In the genomic region with DNA sequence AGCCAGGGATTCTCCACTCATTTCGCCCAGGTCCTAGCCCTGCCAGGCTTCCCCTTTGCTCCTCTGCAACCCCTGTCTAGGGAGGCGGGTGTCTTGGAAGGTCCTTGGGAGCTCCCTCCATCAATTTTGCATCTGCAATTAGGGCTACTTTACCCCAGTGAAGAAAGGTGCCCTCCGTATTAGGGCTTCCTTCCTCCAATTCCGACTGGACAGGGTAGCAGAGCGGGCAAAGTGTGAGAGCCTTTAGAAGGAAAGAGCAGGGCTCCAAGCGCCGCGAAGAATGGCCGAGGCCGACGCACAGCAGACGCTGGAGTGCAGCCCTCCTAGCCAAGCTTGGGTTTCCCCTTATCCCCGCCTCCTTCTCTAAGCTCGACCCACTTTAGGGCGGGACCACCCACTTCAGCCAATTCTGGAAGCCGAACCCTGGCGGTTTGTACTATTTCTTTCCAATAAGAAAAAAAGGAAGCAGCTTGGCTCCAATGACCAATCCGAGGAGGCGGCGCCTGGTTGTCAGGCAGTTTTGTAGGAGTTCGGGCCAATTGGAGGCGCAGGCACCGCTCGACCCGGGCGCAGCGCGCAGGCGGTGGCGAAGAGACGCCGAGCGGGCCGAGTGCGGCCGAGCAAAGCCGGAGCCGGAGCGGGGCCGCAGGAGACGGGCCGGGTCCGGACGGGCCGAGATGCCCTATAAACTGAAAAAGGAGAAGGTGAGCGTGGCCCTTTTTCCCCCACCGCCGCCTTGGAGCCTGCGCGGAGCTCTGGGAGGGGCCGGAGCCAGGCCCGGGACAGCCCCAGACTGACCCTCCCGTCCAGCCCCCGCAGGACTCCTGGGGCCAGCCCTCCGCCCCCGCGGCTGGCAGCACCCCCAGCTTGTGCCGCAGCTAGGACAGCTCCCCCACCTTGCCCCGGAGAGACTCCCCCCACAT, we compare ENCODE assay signal across 1 cellular context.
TF ChIP-seq lines count a peak whose summit lies in the region.

A gene (plus strand): TSS at position 570 of the 923 bp plus-strand sequence. CDS start 108 bp downstream, at position 678.

TF ChIP-seq in K562, 482 proteins besides CTCF, POLR2A, EP300 and RAD21 (continued from another document and continues in another):
- TF ChIP-seq BACH1 (tag; IDR thresholded peaks at IDR 0.05) (no peak), TAF15 (IDR thresholded peaks at IDR 0.05; ENCODE audit: low read depth, low read length) (no peak), RFX1 (IDR thresholded peaks at IDR 0.05) (no peak), PHB (CRISPR knock-in tag; IDR thresholded peaks at IDR 0.05) (no peak), KAT7 (CRISPR knock-in tag; IDR thresholded peaks at IDR 0.05; ENCODE audit: borderline replicate concordance) (no peak), ATF7 (IDR thresholded peaks at IDR 0.05) (0 out of 2 replicates have a peak, but pooled peaks have one; percentile 67), ATF1 (CRISPR knock-in tag; IDR thresholded peaks at IDR 0.05) (no peak), ATF1 (tag; IDR thresholded peaks at IDR 0.05) (peak; percentile 79), ZFP30 (CRISPR knock-in tag; IDR thresholded peaks at IDR 0.05; ENCODE audit: borderline replicate concordance) (no peak), HDAC8 (tag; IDR thresholded peaks at IDR 0.05) (no peak), NONO (IDR thresholded peaks at IDR 0.05; ENCODE audit: low read depth in 2 of 2, low read length in 1 of 2) (no peak), ZNF197 (CRISPR knock-in tag; IDR thresholded peaks at IDR 0.05; ENCODE audit: low read depth) (no peak), KLF6 (CRISPR knock-in tag; IDR thresholded peaks at IDR 0.05; ENCODE audit: borderline replicate concordance) (no peak), TAF1 (IDR thresholded peaks at IDR 0.05; ENCODE audit: control insufficient read depth, extremely low read depth, insufficient read depth, low read length, severe bottlenecking) (peak; percentile 50), EZH2 (IDR thresholded peaks at IDR 0.05; ENCODE audit: borderline replicate concordance, low read depth, low read length) (no peak), EGR1 (conservative IDR thresholded peaks at IDR 0.05) (peak; percentile 93), SMAD3 (CRISPR knock-in tag; conservative IDR thresholded peaks at IDR 0.05) (no peak), ZZZ3 (IDR thresholded peaks at IDR 0.05) (no peak), SMAD2 (IDR thresholded peaks at IDR 0.05; ENCODE audit: low read depth, low read length) (no peak), POLR2G (IDR thresholded peaks at IDR 0.05; ENCODE audit: low read depth, low read length) (peak; percentile 88), SAFB2 (IDR thresholded peaks at IDR 0.05; ENCODE audit: borderline replicate concordance, low read depth, low read length, severe bottlenecking) (no peak), LCOR (CRISPR knock-in tag; IDR thresholded peaks at IDR 0.05) (peak; percentile 66; the same call in 1 of the 2 replicates), CBFB (CRISPR knock-in tag; IDR thresholded peaks at IDR 0.05) (no peak), ARID1B (IDR thresholded peaks at IDR 0.05) (no peak), CTBP1 (IDR thresholded peaks at IDR 0.05; ENCODE audit: borderline replicate concordance) (peak; percentile 58; the same call in 1 of the 2 replicates), SRSF3 (IDR thresholded peaks at IDR 0.05; ENCODE audit: insufficient read depth, low read length) (no peak), ZNF79 (CRISPR knock-in tag; IDR thresholded peaks at IDR 0.05; ENCODE audit: low read depth) (no peak), ARID2 (IDR thresholded peaks at IDR 0.05) (no peak)
- TF ChIP-seq, protein P1, sequence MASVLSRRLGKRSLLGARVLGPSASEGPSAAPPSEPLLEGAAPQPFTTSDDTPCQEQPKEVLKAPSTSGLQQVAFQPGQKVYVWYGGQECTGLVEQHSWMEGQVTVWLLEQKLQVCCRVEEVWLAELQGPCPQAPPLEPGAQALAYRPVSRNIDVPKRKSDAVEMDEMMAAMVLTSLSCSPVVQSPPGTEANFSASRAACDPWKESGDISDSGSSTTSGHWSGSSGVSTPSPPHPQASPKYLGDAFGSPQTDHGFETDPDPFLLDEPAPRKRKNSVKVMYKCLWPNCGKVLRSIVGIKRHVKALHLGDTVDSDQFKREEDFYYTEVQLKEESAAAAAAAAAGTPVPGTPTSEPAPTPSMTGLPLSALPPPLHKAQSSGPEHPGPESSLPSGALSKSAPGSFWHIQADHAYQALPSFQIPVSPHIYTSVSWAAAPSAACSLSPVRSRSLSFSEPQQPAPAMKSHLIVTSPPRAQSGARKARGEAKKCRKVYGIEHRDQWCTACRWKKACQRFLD (CRISPR knock-in tag; IDR thresholded peaks at IDR 0.05), result 0 out of 2 replicates have a peak, but pooled peaks have one; percentile 32
- TF ChIP-seq, protein P2, sequence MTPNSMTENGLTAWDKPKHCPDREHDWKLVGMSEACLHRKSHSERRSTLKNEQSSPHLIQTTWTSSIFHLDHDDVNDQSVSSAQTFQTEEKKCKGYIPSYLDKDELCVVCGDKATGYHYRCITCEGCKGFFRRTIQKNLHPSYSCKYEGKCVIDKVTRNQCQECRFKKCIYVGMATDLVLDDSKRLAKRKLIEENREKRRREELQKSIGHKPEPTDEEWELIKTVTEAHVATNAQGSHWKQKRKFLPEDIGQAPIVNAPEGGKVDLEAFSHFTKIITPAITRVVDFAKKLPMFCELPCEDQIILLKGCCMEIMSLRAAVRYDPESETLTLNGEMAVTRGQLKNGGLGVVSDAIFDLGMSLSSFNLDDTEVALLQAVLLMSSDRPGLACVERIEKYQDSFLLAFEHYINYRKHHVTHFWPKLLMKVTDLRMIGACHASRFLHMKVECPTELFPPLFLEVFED (CRISPR knock-in tag; conservative IDR thresholded peaks at IDR 0.05), result no peak
- TF ChIP-seq, protein P3, sequence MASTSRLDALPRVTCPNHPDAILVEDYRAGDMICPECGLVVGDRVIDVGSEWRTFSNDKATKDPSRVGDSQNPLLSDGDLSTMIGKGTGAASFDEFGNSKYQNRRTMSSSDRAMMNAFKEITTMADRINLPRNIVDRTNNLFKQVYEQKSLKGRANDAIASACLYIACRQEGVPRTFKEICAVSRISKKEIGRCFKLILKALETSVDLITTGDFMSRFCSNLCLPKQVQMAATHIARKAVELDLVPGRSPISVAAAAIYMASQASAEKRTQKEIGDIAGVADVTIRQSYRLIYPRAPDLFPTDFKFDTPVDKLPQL (IDR thresholded peaks at IDR 0.05; ENCODE audit: extremely low read depth, insufficient read length), result peak; percentile 47
- TF ChIP-seq, protein P4, sequence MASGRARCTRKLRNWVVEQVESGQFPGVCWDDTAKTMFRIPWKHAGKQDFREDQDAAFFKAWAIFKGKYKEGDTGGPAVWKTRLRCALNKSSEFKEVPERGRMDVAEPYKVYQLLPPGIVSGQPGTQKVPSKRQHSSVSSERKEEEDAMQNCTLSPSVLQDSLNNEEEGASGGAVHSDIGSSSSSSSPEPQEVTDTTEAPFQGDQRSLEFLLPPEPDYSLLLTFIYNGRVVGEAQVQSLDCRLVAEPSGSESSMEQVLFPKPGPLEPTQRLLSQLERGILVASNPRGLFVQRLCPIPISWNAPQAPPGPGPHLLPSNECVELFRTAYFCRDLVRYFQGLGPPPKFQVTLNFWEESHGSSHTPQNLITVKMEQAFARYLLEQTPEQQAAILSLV (tag; IDR thresholded peaks at IDR 0.05), result no peak
- TF ChIP-seq, protein P5, sequence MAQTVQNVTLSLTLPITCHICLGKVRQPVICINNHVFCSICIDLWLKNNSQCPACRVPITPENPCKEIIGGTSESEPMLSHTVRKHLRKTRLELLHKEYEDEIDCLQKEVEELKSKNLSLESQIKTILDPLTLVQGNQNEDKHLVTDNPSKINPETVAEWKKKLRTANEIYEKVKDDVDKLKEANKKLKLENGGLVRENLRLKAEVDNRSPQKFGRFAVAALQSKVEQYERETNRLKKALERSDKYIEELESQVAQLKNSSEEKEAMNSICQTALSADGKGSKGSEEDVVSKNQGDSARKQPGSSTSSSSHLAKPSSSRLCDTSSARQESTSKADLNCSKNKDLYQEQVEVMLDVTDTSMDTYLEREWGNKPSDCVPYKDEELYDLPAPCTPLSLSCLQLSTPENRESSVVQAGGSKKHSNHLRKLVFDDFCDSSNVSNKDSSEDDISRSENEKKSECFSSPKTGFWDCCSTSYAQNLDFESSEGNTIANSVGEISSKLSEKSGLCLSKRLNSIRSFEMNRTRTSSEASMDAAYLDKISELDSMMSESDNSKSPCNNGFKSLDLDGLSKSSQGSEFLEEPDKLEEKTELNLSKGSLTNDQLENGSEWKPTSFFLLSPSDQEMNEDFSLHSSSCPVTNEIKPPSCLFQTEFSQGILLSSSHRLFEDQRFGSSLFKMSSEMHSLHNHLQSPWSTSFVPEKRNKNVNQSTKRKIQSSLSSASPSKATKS (CRISPR knock-in tag; IDR thresholded peaks at IDR 0.05), result no peak
- TF ChIP-seq, protein P6, sequence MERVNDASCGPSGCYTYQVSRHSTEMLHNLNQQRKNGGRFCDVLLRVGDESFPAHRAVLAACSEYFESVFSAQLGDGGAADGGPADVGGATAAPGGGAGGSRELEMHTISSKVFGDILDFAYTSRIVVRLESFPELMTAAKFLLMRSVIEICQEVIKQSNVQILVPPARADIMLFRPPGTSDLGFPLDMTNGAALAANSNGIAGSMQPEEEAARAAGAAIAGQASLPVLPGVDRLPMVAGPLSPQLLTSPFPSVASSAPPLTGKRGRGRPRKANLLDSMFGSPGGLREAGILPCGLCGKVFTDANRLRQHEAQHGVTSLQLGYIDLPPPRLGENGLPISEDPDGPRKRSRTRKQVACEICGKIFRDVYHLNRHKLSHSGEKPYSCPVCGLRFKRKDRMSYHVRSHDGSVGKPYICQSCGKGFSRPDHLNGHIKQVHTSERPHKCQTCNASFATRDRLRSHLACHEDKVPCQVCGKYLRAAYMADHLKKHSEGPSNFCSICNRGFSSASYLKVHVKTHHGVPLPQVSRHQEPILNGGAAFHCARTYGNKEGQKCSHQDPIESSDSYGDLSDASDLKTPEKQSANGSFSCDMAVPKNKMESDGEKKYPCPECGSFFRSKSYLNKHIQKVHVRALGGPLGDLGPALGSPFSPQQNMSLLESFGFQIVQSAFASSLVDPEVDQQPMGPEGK (CRISPR knock-in tag; IDR thresholded peaks at IDR 0.05; ENCODE audit: borderline replicate concordance), result no peak
- TF ChIP-seq, protein P7, sequence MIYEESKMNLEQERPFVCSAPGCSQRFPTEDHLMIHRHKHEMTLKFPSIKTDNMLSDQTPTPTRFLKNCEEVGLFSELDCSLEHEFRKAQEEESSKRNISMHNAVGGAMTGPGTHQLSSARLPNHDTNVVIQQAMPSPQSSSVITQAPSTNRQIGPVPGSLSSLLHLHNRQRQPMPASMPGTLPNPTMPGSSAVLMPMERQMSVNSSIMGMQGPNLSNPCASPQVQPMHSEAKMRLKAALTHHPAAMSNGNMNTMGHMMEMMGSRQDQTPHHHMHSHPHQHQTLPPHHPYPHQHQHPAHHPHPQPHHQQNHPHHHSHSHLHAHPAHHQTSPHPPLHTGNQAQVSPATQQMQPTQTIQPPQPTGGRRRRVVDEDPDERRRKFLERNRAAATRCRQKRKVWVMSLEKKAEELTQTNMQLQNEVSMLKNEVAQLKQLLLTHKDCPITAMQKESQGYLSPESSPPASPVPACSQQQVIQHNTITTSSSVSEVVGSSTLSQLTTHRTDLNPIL (CRISPR knock-in tag; IDR thresholded peaks at IDR 0.05), result no peak
- TF ChIP-seq, protein P8, sequence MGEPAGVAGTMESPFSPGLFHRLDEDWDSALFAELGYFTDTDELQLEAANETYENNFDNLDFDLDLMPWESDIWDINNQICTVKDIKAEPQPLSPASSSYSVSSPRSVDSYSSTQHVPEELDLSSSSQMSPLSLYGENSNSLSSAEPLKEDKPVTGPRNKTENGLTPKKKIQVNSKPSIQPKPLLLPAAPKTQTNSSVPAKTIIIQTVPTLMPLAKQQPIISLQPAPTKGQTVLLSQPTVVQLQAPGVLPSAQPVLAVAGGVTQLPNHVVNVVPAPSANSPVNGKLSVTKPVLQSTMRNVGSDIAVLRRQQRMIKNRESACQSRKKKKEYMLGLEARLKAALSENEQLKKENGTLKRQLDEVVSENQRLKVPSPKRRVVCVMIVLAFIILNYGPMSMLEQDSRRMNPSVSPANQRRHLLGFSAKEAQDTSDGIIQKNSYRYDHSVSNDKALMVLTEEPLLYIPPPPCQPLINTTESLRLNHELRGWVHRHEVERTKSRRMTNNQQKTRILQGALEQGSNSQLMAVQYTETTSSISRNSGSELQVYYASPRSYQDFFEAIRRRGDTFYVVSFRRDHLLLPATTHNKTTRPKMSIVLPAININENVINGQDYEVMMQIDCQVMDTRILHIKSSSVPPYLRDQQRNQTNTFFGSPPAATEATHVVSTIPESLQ (CRISPR knock-in tag; IDR thresholded peaks at IDR 0.05), result no peak; the same call in 1 of the 2 replicates
- TF ChIP-seq, protein P9, sequence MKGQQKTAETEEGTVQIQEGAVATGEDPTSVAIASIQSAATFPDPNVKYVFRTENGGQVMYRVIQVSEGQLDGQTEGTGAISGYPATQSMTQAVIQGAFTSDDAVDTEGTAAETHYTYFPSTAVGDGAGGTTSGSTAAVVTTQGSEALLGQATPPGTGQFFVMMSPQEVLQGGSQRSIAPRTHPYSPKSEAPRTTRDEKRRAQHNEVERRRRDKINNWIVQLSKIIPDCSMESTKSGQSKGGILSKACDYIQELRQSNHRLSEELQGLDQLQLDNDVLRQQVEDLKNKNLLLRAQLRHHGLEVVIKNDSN (CRISPR knock-in tag; IDR thresholded peaks at IDR 0.05), result no peak
- TF ChIP-seq, protein P10, sequence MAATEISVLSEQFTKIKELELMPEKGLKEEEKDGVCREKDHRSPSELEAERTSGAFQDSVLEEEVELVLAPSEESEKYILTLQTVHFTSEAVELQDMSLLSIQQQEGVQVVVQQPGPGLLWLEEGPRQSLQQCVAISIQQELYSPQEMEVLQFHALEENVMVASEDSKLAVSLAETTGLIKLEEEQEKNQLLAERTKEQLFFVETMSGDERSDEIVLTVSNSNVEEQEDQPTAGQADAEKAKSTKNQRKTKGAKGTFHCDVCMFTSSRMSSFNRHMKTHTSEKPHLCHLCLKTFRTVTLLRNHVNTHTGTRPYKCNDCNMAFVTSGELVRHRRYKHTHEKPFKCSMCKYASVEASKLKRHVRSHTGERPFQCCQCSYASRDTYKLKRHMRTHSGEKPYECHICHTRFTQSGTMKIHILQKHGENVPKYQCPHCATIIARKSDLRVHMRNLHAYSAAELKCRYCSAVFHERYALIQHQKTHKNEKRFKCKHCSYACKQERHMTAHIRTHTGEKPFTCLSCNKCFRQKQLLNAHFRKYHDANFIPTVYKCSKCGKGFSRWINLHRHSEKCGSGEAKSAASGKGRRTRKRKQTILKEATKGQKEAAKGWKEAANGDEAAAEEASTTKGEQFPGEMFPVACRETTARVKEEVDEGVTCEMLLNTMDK (IDR thresholded peaks at IDR 0.05; ENCODE audit: borderline replicate concordance, insufficient read depth, low read depth, low read length, poor library complexity, severe bottlenecking), result no peak
- TF ChIP-seq, protein P11, sequence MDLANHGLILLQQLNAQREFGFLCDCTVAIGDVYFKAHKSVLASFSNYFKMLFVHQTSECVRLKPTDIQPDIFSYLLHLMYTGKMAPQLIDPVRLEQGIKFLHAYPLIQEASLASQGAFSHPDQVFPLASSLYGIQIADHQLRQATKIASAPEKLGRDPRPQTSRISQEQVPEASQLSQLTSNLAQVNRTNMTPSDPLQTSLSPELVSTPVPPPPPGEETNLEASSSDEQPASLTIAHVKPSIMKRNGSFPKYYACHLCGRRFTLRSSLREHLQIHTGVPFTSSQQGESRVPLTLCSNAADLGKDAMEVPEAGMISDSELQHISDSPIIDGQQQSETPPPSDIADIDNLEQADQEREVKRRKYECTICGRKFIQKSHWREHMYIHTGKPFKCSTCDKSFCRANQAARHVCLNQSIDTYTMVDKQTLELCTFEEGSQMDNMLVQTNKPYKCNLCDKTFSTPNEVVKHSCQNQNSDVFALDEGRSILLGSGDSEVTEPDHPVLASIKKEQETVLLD (IDR thresholded peaks at IDR 0.05), result no peak
